8 cellular contexts compared by ENCODE assay signal in the genomic region with DNA sequence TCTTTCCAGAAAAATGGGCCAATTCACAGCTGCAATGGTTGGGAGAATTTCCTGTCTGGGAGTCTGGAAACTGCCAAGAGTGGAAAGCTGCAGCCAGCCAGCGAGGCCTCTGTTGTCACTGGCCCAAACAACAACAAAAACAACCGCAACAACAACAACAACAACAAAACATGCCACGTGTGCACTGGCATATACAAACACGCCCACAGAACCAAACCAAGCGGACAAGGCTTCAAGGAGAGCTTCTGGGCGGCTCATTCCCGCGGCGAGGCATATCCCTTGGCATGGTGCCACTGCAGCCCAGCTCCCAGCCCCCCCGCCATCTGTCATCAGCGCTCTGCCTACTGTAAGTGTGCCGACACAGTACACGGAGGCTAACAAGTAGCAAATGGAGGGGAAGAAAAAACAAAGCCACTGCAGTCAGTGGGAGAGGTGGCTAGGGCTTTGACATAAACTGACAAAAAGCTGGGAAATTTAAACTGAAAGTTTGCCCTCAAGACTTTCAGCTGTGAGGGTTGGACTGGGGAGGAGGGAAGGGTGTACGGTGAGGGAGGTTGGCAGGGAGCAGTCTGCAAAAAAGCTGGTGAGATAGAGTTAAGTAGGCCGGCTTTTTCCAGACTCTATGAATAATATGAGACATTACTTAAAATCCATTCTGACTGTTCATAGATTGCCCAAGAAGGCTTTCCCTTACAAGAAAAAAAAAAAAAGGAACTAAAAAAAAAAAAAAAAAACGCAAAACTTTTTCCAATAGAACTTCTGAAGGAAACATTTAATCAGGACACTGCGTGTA.
DNase-seq lines count a peak whose midpoint lies in the region; ATAC-seq, FAIRE-seq and TF ChIP-seq lines count a peak whose summit lies in the region.

No MANE protein-coding gene starts in this region.

- H3K27me3 Mint-ChIP-seq in chondrocyte (ENCODE audit: low read depth), result no peaks in the 10 kb centered on the region

- H3K9ac ChIP-seq in PC-3 (ENCODE audit: low read length), result no peak overlapping the region

- H3K9me3 ChIP-seq in lower lobe of right lung (no peaks in the 10 kb centered on the region), PC-3 (ENCODE audit: low read length) (no peaks in the 10 kb centered on the region)

- H3K4me1 Mint-ChIP-seq in chondrocyte (ENCODE audit: low read depth), result peaks cover 31% of the 10 kb centered on the region

- no peaks in the 10 kb centered on the region for H3K9me2 ChIP-seq in PC-3 (replicated peaks; ENCODE audit: low read length)

- H3K27ac ChIP-seq in lower lobe of right lung (no peak overlapping the region), PC-3 (ENCODE audit: low read length) (no peak overlapping the region)

- DNase-seq in DMS153 (lab: John Stamatoyannopoulos, UW) (peak; percentile 75), NCI-H2171 treated with DMSO at 0.1 percent for 48 hours (lab: John Stamatoyannopoulos, UW) (peak; percentile 96), chondrocyte (ENCODE audit: low spot score) (peak; percentile 84), lower lobe of right lung (peak; percentile 69), urothelium cell line (ENCODE audit: low spot score) (peak; percentile 77), SW 1271 (lab: John Stamatoyannopoulos, UW) (no peak), PC-3 (no peak)

- H3K4me1 ChIP-seq in lower lobe of right lung, result peaks cover 9% of the 10 kb centered on the region
- H3K4me1 ChIP-seq in PC-3 (ENCODE audit: insufficient read depth, low read length), result peaks cover 19% of the 10 kb centered on the region

- peak overlapping the region; percentile 97 for H3K27ac Mint-ChIP-seq in chondrocyte (ENCODE audit: unreplicated experiment)

- H3K79me2 ChIP-seq in PC-3 (ENCODE audit: low read length), result no peaks in the 10 kb centered on the region

- no peak for TF ChIP-seq CTCF in chondrocyte (IDR thresholded peaks at IDR 0.05)
- no peak for TF ChIP-seq CTCF in lower lobe of right lung (IDR thresholded peaks at IDR 0.05)
- TF ChIP-seq CTCF in PC-3 (conservative IDR thresholded peaks at IDR 0.05; ENCODE audit: low read depth, low read length), result no peak

- CTCF ChIA-PET in PC-3 (lab: Charles Lee), result no interaction called here

- H3K27me3 ChIP-seq in lower lobe of right lung (ENCODE audit: low read depth) (no peaks in the 10 kb centered on the region), PC-3 (ENCODE audit: low read length) (no peaks in the 10 kb centered on the region)

- no peaks in the 10 kb centered on the region for H4K20me1 ChIP-seq in PC-3 (ENCODE audit: low read length)

- ATAC-seq in lower lobe of right lung, result peak; percentile 80 to 83
- no peak for ATAC-seq in HG03571 (IDR thresholded peaks at IDR 0.05; ENCODE audit: unreplicated experiment)
- ATAC-seq in PC-3, result no peak

- no peaks in the 10 kb centered on the region for H3K36me3 Mint-ChIP-seq in chondrocyte (ENCODE audit: low read depth)

- H2AFZ ChIP-seq in PC-3 (ENCODE audit: low read length), result no peak overlapping the region

- H3K4me2 ChIP-seq in PC-3 (ENCODE audit: low read length), result no peak overlapping the region

- peak; percentile 59 for FAIRE-seq in urothelium cell line (lab: Jason Lieb, UNC)

- peak overlapping the region; percentile 77 for H3K4me3 Mint-ChIP-seq in chondrocyte (ENCODE audit: unreplicated experiment)

- intact Hi-C loops in lower lobe of right lung (cut with DNase I), result no loop called here
- intact Hi-C loops in PC-3 (cut with micrococcal nuclease), result no loop called here

- H3F3A ChIP-seq in PC-3 (ENCODE audit: low read length, unreplicated experiment), result no peaks in the 10 kb centered on the region

- H3K36me3 ChIP-seq in lower lobe of right lung (no peaks in the 10 kb centered on the region), PC-3 (ENCODE audit: low read depth, low read length) (no peaks in the 10 kb centered on the region)

- POLR2A ChIA-PET in PC-3 (lab: Charles Lee; ENCODE audit: unreplicated experiment), result no interaction called here

- H3K4me3 ChIP-seq in lower lobe of right lung (peak overlapping the region; percentile 36), PC-3 (ENCODE audit: low read length) (no peak overlapping the region)

- H3K9me3 Mint-ChIP-seq in chondrocyte (ENCODE audit: low read depth), result no peaks in the 10 kb centered on the region

- BruUV-seq in PC-3 (replicated peaks; lab: Mats Ljungman, UMichigan), result no TSS peak

Comparison
In these comparisons a context has a peak if more than half of its experiments do, and no peak if none do; other contexts are left out.
1. DNase-seq: peak in DMS153 (single experiment), NCI-H2171 treated with DMSO at 0.1 percent for 48 hours (single experiment), chondrocyte (single experiment), lower lobe of right lung (single experiment) and urothelium cell line (single experiment); none in SW 1271 (0 of 2) and PC-3 (single experiment).
2. ATAC-seq: peak in lower lobe of right lung (2 of 2); none in HG03571 (single experiment) and PC-3 (single experiment).